ENCODE assay signal across 15 cellular contexts in genomic region chr18:70907673-70908072, GRCh38.
DNase-seq lines count a peak whose midpoint lies in the region; ATAC-seq and TF ChIP-seq lines count a peak whose summit lies in the region.
"Had no signal": no experiment of that assay in that cellular context is flagged by ENCODE, and none has a peak within 500 bp of the region (broad histone marks: within the 10 kb centered on the region; RNA-seq: fewer than 3 reads in every experiment).

No MANE protein-coding gene starts in this region.

- no peaks in the 10 kb centered on the region for H4K20me1 ChIP-seq in OCI-LY1 (ENCODE audit: insufficient read depth, low read length)
- H4K20me1 ChIP-seq: BLaER1 treated with 17β-estradiol and CSF1 and Interleukin-3, amounts not matched to agents 10 nM and 100 nM had no signal

- H3K4me1 Mint-ChIP-seq in Caco-2 (ENCODE audit: low read depth, unreplicated experiment): no peaks in the 10 kb centered on the region

- no peaks in the 10 kb centered on the region for H3K9me3 ChIP-seq in OCI-LY1 (ENCODE audit: low read length)
- H3K9me3 ChIP-seq in Caco-2: no peaks in the 10 kb centered on the region
- H3K9me3 ChIP-seq: neutrophil had no signal

- ATAC-seq in HG02678 (IDR thresholded peaks at IDR 0.05; ENCODE audit: unreplicated experiment): no peak
- no peak for ATAC-seq in HG02852 (IDR thresholded peaks at IDR 0.05; ENCODE audit: unreplicated experiment)
- ATAC-seq: left lobe of liver had no signal

- no peaks in the 10 kb centered on the region for H3K79me2 ChIP-seq in OCI-LY1 (ENCODE audit: insufficient read depth, low read length)

- DNase-seq in Caki2 (ENCODE audit: low read depth): peak; percentile 19
- peak; percentile 75 for DNase-seq in NCI-H1105 treated with DMSO at 0.1 percent for 48 hours (lab: John Stamatoyannopoulos, UW)
- peak; percentile 4 to 24 for DNase-seq in hippocampal formation (lab: John Stamatoyannopoulos, UW)
- DNase-seq in LoVo (ENCODE audit: low spot score): no peak
- DNase-seq in Caco-2: no peak
- DNase-seq: activated naive CD8-positive, alpha-beta T cell treated with anti-CD3 and anti-CD28 coated beads, Interleukin-2, amount 10 ng/mL, durations not matched to agents 7 days and 5 days; cortex of kidney; KBM-7 had no signal

- no peaks in the 10 kb centered on the region for H3K36me3 Mint-ChIP-seq in Caco-2 (ENCODE audit: insufficient read depth, unreplicated experiment)
- H3K36me3 Mint-ChIP-seq: activated naive CD8-positive, alpha-beta T cell treated with anti-CD3 and anti-CD28 coated beads, Interleukin-2, amount 10 ng/mL, durations not matched to agents 7 days and 5 days had no signal

- no peaks in the 10 kb centered on the region for H3K9me3 Mint-ChIP-seq in Caco-2 (ENCODE audit: unreplicated experiment)
- H3K9me3 Mint-ChIP-seq: T-helper 2 cell treated with Interferon-gamma antibody and Interleukin-4, amounts not matched to agents 5 μg/mL and 100 μg/mL, for 36 hours had no signal

- no TSS peak for BruUV-seq in Caco-2 (replicated peaks; lab: Mats Ljungman, UMichigan)

- H3K4me1 ChIP-seq in OCI-LY1 (ENCODE audit: insufficient read depth, low read length, severe bottlenecking) (peaks cover 11% of the 10 kb centered on the region), Caco-2 (no peaks in the 10 kb centered on the region)
- H3K4me1 ChIP-seq: BLaER1 treated with 17β-estradiol and CSF1 and Interleukin-3, amounts not matched to agents 10 nM and 100 nM had no signal

- H3K9ac ChIP-seq in OCI-LY1 (ENCODE audit: low read length): no peak overlapping the region
- H3K9ac ChIP-seq: BLaER1 treated with 17β-estradiol and CSF1 and Interleukin-3, amounts not matched to agents 10 nM and 100 nM had no signal

- H3K27ac Mint-ChIP-seq in Caco-2 (ENCODE audit: unreplicated experiment): no peak overlapping the region
- H3K27ac Mint-ChIP-seq: activated naive CD8-positive, alpha-beta T cell treated with anti-CD3 and anti-CD28 coated beads, Interleukin-2, amount 10 ng/mL, durations not matched to agents 7 days and 5 days; T-helper 2 cell treated with Interferon-gamma antibody and Interleukin-4, amounts not matched to agents 5 μg/mL and 100 μg/mL, for 36 hours had no signal

- H3K4me3 ChIP-seq in OCI-LY1 (ENCODE audit: low read depth, low read length, poor library complexity, severe bottlenecking) (no peak overlapping the region), Caco-2 (ENCODE audit: low read depth, low read length) (no peak overlapping the region)
- H3K4me3 ChIP-seq: BLaER1 treated with 17β-estradiol and CSF1 and Interleukin-3, amounts not matched to agents 10 nM and 100 nM had no signal

- H3K4me2 ChIP-seq in OCI-LY1 (ENCODE audit: low read length): 0 out of 2 replicates have a peak overlapping the region, but pooled peaks have one; percentile 22
- H3K4me2 ChIP-seq: BLaER1 treated with 17β-estradiol and CSF1 and Interleukin-3, amounts not matched to agents 10 nM and 100 nM had no signal

- no peaks in the 10 kb centered on the region for H3F3A ChIP-seq in OCI-LY1 (ENCODE audit: insufficient read depth, low read length)

- TF ChIP-seq CTCF in OCI-LY1 (IDR thresholded peaks at IDR 0.05; ENCODE audit: low read length) (no peak), Caco-2 (IDR thresholded peaks at IDR 0.05; ENCODE audit: insufficient read depth in 1 of 2, low read depth in 1 of 2, low read length in 1 of 2, severe bottlenecking in 1 of 2, unreplicated experiment in 1 of 2) (no peak)

- H3K4me3 Mint-ChIP-seq in Caco-2 (ENCODE audit: unreplicated experiment): no peak overlapping the region
- H3K4me3 Mint-ChIP-seq: activated naive CD8-positive, alpha-beta T cell treated with anti-CD3 and anti-CD28 coated beads, Interleukin-2, amount 10 ng/mL, durations not matched to agents 7 days and 5 days; T-helper 2 cell treated with Interferon-gamma antibody and Interleukin-4, amounts not matched to agents 5 μg/mL and 100 μg/mL, for 36 hours had no signal

- intact Hi-C loops in Caco-2 (cut with micrococcal nuclease; ENCODE audit: unreplicated experiment): no loop called here

- H3K36me3 ChIP-seq in OCI-LY1 (ENCODE audit: insufficient read depth, low read length) (no peaks in the 10 kb centered on the region), Caco-2 (ENCODE audit: control insufficient read depth, insufficient read depth, low read length) (no peaks in the 10 kb centered on the region)
- H3K36me3 ChIP-seq: BLaER1 treated with 17β-estradiol and CSF1 and Interleukin-3, amounts not matched to agents 10 nM and 100 nM; neutrophil had no signal

- CTCF ChIA-PET in Caco-2 (lab: Charles Lee): no interaction called here

- H3K27me3 ChIP-seq in OCI-LY1 (ENCODE audit: insufficient read depth, low read length) (no peaks in the 10 kb centered on the region), Caco-2 (replicated peaks; ENCODE audit: control insufficient read depth, insufficient read depth, low read length) (no peaks in the 10 kb centered on the region)
- H3K27me3 ChIP-seq: BLaER1 treated with 17β-estradiol and CSF1 and Interleukin-3, amounts not matched to agents 10 nM and 100 nM; neutrophil had no signal

- no peak overlapping the region for H3K27ac ChIP-seq in OCI-LY1 (ENCODE audit: low read depth, low read length, poor library complexity, severe bottlenecking)
- H3K27ac ChIP-seq: BLaER1 treated with 17β-estradiol and CSF1 and Interleukin-3, amounts not matched to agents 10 nM and 100 nM; neutrophil had no signal

- no peaks in the 10 kb centered on the region for H3K9me2 ChIP-seq in OCI-LY1 (ENCODE audit: low read depth, low read length)

- POLR2A ChIA-PET in Caco-2 (lab: Charles Lee): no interaction called here

- H2AFZ ChIP-seq in OCI-LY1 (ENCODE audit: low read length): no peak overlapping the region

- in situ Hi-C loops in Caki2 (cut with HindIII; ENCODE audit: low pct_unique_long_range_greater_than_20kb, low sequenced_read_pairs): no loop called here

- H3K27me3 Mint-ChIP-seq in Caco-2 (ENCODE audit: insufficient read depth, unreplicated experiment): peaks cover 8% of the 10 kb centered on the region
- H3K27me3 Mint-ChIP-seq: activated naive CD8-positive, alpha-beta T cell treated with anti-CD3 and anti-CD28 coated beads, Interleukin-2, amount 10 ng/mL, durations not matched to agents 7 days and 5 days had no signal

Comparison
In these comparisons a context has a peak if more than half of its experiments do, and no peak if none do; other contexts are left out.
1. DNase-seq: peak in Caki2 (single experiment), NCI-H1105 treated with DMSO at 0.1 percent for 48 hours (single experiment) and hippocampal formation (2 of 2); none in LoVo (single experiment) and Caco-2 (0 of 2).